2 cellular contexts compared by ENCODE assay signal in the genomic region with DNA sequence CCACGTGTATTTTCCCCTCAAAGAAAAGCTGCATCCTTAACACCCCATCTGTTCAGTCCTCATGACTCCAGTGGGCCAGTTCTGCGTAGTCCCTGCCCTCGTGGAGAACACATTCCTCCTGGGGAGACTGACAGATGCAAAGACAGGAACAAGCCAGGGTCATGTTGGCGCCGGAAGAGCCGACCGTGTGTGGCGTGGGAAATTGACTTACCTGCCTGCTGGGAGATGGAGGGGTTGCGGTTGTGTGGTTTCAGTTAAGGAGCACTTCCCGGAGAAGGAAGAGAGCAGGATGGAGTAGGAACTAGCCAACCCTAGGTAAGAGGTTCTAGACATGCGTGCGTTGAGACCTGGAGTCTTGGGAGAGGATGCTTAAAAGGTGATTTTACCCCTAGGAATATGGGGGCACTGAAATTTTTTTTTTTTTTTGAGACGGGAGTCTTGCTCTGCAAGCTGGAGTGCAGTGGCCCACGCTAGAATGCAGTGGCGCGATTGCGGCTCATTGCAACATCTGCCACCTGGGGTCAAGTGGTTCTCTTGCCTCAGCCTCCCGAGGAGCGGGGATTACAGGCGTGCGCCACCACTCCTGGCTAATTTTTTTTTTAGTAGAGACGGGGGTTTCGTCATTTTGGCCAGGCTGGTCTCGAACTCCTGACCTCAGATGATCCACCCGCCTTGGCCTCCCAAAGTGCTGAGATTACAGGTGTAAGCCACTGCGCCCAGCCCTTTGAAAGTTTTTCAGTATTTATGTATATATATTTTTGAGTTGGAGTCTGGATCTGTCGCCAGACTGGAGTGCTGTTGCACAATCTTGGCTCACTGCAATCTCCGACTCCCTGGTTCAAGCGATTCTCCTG.
A peak's percentile ranks its signal among the peaks of the same experiment; 100 is the strongest.
TF ChIP-seq lines count a peak whose summit lies in the region.

No MANE protein-coding gene starts in this region.

TF ChIP-seq in GM12878, 131 proteins besides CTCF, POLR2A, EP300 and RAD21:
- TF ChIP-seq, protein P1, sequence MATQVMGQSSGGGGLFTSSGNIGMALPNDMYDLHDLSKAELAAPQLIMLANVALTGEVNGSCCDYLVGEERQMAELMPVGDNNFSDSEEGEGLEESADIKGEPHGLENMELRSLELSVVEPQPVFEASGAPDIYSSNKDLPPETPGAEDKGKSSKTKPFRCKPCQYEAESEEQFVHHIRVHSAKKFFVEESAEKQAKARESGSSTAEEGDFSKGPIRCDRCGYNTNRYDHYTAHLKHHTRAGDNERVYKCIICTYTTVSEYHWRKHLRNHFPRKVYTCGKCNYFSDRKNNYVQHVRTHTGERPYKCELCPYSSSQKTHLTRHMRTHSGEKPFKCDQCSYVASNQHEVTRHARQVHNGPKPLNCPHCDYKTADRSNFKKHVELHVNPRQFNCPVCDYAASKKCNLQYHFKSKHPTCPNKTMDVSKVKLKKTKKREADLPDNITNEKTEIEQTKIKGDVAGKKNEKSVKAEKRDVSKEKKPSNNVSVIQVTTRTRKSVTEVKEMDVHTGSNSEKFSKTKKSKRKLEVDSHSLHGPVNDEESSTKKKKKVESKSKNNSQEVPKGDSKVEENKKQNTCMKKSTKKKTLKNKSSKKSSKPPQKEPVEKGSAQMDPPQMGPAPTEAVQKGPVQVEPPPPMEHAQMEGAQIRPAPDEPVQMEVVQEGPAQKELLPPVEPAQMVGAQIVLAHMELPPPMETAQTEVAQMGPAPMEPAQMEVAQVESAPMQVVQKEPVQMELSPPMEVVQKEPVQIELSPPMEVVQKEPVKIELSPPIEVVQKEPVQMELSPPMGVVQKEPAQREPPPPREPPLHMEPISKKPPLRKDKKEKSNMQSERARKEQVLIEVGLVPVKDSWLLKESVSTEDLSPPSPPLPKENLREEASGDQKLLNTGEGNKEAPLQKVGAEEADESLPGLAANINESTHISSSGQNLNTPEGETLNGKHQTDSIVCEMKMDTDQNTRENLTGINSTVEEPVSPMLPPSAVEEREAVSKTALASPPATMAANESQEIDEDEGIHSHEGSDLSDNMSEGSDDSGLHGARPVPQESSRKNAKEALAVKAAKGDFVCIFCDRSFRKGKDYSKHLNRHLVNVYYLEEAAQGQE (IDR thresholded peaks at IDR 0.05; ENCODE audit: low read depth, low read length), result no peak
- TF ChIP-seq BRCA1 (IDR thresholded peaks at IDR 0.05; ENCODE audit: low read depth, low read length) (no peak), IKZF2 (IDR thresholded peaks at IDR 0.05) (peak; percentile 36 to 50; a peak in 2 of 4 replicates), MLLT1 (IDR thresholded peaks at IDR 0.05) (peak; percentile 92; the same call in 1 of the 2 replicates), POLR2AphosphoS5 (IDR thresholded peaks at IDR 0.05; ENCODE audit: low read length) (peak; percentile 24; the same call in 1 of the 2 replicates), RUNX3 (IDR thresholded peaks at IDR 0.05; ENCODE audit: low read length) (peak; percentile 63), IKZF1 (conservative IDR thresholded peaks at IDR 0.05) (peak; percentile 19; the same call in 1 of the 2 replicates)
- TF ChIP-seq, protein P2, sequence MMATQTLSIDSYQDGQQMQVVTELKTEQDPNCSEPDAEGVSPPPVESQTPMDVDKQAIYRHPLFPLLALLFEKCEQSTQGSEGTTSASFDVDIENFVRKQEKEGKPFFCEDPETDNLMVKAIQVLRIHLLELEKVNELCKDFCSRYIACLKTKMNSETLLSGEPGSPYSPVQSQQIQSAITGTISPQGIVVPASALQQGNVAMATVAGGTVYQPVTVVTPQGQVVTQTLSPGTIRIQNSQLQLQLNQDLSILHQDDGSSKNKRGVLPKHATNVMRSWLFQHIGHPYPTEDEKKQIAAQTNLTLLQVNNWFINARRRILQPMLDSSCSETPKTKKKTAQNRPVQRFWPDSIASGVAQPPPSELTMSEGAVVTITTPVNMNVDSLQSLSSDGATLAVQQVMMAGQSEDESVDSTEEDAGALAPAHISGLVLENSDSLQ (IDR thresholded peaks at IDR 0.05), result peak; percentile 35; the same call in 1 of the 2 replicates

TF ChIP-seq in liver, 16 proteins besides CTCF, POLR2A, EP300 and RAD21:
- TF ChIP-seq YY1 (IDR thresholded peaks at IDR 0.05), result no peak
- no peak for TF ChIP-seq RXRA (IDR thresholded peaks at IDR 0.05)
- no peak for TF ChIP-seq SP1 (IDR thresholded peaks at IDR 0.05)
- TF ChIP-seq, protein P1 (IDR thresholded peaks at IDR 0.05), result no peak
- TF ChIP-seq, protein P3, sequence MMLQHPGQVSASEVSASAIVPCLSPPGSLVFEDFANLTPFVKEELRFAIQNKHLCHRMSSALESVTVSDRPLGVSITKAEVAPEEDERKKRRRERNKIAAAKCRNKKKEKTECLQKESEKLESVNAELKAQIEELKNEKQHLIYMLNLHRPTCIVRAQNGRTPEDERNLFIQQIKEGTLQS (IDR thresholded peaks at IDR 0.05), result no peak
- TF ChIP-seq NR2F2 (IDR thresholded peaks at IDR 0.05), result no peak
- no peak for TF ChIP-seq HNF4G (IDR thresholded peaks at IDR 0.05)
- no peak for TF ChIP-seq GABPA (IDR thresholded peaks at IDR 0.05 in 1 of 2, conservative IDR thresholded peaks at IDR 0.05 in 1 of 2)
- TF ChIP-seq HNF4A (conservative IDR thresholded peaks at IDR 0.05), result no peak
- TF ChIP-seq, protein P4, sequence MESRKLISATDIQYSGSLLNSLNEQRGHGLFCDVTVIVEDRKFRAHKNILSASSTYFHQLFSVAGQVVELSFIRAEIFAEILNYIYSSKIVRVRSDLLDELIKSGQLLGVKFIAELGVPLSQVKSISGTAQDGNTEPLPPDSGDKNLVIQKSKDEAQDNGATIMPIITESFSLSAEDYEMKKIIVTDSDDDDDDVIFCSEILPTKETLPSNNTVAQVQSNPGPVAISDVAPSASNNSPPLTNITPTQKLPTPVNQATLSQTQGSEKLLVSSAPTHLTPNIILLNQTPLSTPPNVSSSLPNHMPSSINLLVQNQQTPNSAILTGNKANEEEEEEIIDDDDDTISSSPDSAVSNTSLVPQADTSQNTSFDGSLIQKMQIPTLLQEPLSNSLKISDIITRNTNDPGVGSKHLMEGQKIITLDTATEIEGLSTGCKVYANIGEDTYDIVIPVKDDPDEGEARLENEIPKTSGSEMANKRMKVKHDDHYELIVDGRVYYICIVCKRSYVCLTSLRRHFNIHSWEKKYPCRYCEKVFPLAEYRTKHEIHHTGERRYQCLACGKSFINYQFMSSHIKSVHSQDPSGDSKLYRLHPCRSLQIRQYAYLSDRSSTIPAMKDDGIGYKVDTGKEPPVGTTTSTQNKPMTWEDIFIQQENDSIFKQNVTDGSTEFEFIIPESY (IDR thresholded peaks at IDR 0.05), result no peak
- no peak for TF ChIP-seq EGR1 (IDR thresholded peaks at IDR 0.05; ENCODE audit: low read depth in 2 of 2)
- TF ChIP-seq FOXA1 (IDR thresholded peaks at IDR 0.05), result no peak
- TF ChIP-seq, protein P5, sequence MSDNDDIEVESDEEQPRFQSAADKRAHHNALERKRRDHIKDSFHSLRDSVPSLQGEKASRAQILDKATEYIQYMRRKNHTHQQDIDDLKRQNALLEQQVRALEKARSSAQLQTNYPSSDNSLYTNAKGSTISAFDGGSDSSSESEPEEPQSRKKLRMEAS (IDR thresholded peaks at IDR 0.05), result no peak
- TF ChIP-seq FOXA2 (IDR thresholded peaks at IDR 0.05), result no peak
- no peak for TF ChIP-seq TAF1 (conservative IDR thresholded peaks at IDR 0.05)
- TF ChIP-seq JUND (IDR thresholded peaks at IDR 0.05), result no peak
